Comparison of ENCODE assay signal across 15 cellular contexts in genomic region chr17:41623160-41623861, GRCh38. TPM values are rescaled to one million over a fixed set of nuclear protein-coding genes. Genes with fewer than 3 reads are reported as not detected.
"Had no signal": no experiment of that assay in that cellular context is flagged by ENCODE, and none has a peak within 500 bp of the region (broad histone marks: within the 10 kb centered on the region; RNA-seq: fewer than 3 reads in every experiment).

No MANE protein-coding gene starts in this region.

RNA-seq across cellular contexts. Expression of gene KRT17, which starts 1.1 kb away (rescaled TPM):
- total RNA-seq: activated CD4-positive, alpha-beta T cell treated with anti-CD3 and anti-CD28 coated beads, Interleukin-2, amount 10 ng/mL, durations not matched to agents 24 days and 14 days; activated CD8-positive, alpha-beta T cell treated with anti-CD3 and anti-CD28 coated beads for 36 hours; activated naive CD8-positive, alpha-beta T cell treated with anti-CD3 and anti-CD28 coated beads, Interleukin-2, amount 10 ng/mL, durations not matched to agents 7 days and 5 days; left lobe of liver had no signal
- polyA plus RNA-seq: neural cell had no signal

RNA-seq across cellular contexts. Expression of gene KRT16, which starts 10.7 kb away (rescaled TPM):
- total RNA-seq: activated CD4-positive, alpha-beta T cell treated with anti-CD3 and anti-CD28 coated beads, Interleukin-2, amount 10 ng/mL, durations not matched to agents 24 days and 14 days; activated CD8-positive, alpha-beta T cell treated with anti-CD3 and anti-CD28 coated beads for 36 hours; activated naive CD8-positive, alpha-beta T cell treated with anti-CD3 and anti-CD28 coated beads, Interleukin-2, amount 10 ng/mL, durations not matched to agents 7 days and 5 days; activated T-helper 17 cell treated with anti-CD3 and anti-CD28 coated beads, Interleukin-2, amount 50 U/mL, for 72 hours; fibroblast of villous mesenchyme; glomerular endothelial cell; left lobe of liver; myocyte; spleen; uterus had no signal
- polyA plus RNA-seq: neural cell, SK-N-SH had no signal

RNA-seq across cellular contexts. Expression of gene KRT14, which starts 36.6 kb away (rescaled TPM):
- total RNA-seq: activated CD4-positive, alpha-beta T cell treated with anti-CD3 and anti-CD28 coated beads, Interleukin-2, amount 10 ng/mL, durations not matched to agents 24 days and 14 days; activated CD8-positive, alpha-beta T cell treated with anti-CD3 and anti-CD28 coated beads for 36 hours; activated naive CD8-positive, alpha-beta T cell treated with anti-CD3 and anti-CD28 coated beads, Interleukin-2, amount 10 ng/mL, durations not matched to agents 7 days and 5 days; activated T-helper 17 cell treated with anti-CD3 and anti-CD28 coated beads, Interleukin-2, amount 50 U/mL, for 72 hours; fibroblast of villous mesenchyme; glomerular endothelial cell; left lobe of liver; myocyte had no signal
- polyA plus RNA-seq: neural cell, SK-N-SH had no signal

RNA-seq across cellular contexts. Expression of gene KRT9, which starts 51.5 kb away (rescaled TPM):
- total RNA-seq: activated CD4-positive, alpha-beta T cell treated with anti-CD3 and anti-CD28 coated beads, Interleukin-2, amount 10 ng/mL, durations not matched to agents 24 days and 14 days; activated CD8-positive, alpha-beta T cell treated with anti-CD3 and anti-CD28 coated beads for 36 hours; activated naive CD8-positive, alpha-beta T cell treated with anti-CD3 and anti-CD28 coated beads, Interleukin-2, amount 10 ng/mL, durations not matched to agents 7 days and 5 days; activated T-helper 17 cell treated with anti-CD3 and anti-CD28 coated beads, Interleukin-2, amount 50 U/mL, for 72 hours; fibroblast of villous mesenchyme; glomerular endothelial cell; left lobe of liver; lung; myocyte; osteoblast; pulmonary artery endothelial cell; spleen had no signal
- polyA plus RNA-seq: lung, neural cell, SK-N-SH, spleen had no signal
